ENCODE assay signal across 13 cellular contexts in genomic region chr5:96065577-96066385, GRCh38.
DNase-seq lines count a peak whose midpoint lies in the region; ATAC-seq and TF ChIP-seq lines count a peak whose summit lies in the region.
"Had no signal": no experiment of that assay in that cellular context is flagged by ENCODE, and none has a peak within 500 bp of the region (broad histone marks: within the 10 kb centered on the region; RNA-seq: fewer than 3 reads in every experiment).

No MANE protein-coding gene starts in this region.

- CTCF ChIA-PET in MCF 10A (lab: Yijun Ruan, JAX) = interaction anchor here (0.6 to 1.4 kb wide), 7 partner anchors 10 to 596 kb away, joined by 3 to 4 read pairs (median 3); no protein-coding TSS in a partner anchor

- no TSS peak for BruUV-seq in MCF 10A (replicated peaks; lab: Mats Ljungman, UMichigan)

- TF ChIP-seq POLR2A in breast epithelium (IDR thresholded peaks at IDR 0.05) = no peak
- TF ChIP-seq POLR2A in esophagus squamous epithelium (IDR thresholded peaks at IDR 0.05) = no peak
- no peak for TF ChIP-seq POLR2A in transverse colon (IDR thresholded peaks at IDR 0.05)
- TF ChIP-seq POLR2A in prostate gland (IDR thresholded peaks at IDR 0.05) = no peak

- DNase-seq in MCF 10A (ENCODE audit: unreplicated experiment) (no peak), breast epithelium (ENCODE audit: low spot score in 2 of 2) (no peak), esophagus squamous epithelium (lab: John Stamatoyannopoulos, UW) (no peak), transverse colon (no peak), glutamatergic neuron (no peak), prostate gland (ENCODE audit: low spot score) (no peak)
- DNase-seq: adrenal gland; NCI-H1105; stimulated activated naive CD4-positive, alpha-beta T cell treated with Interleukin-2 at 50 U/mL for 16 hours had no signal

- TF ChIP-seq CTCF in MCF 10A (IDR thresholded peaks at IDR 0.05; ENCODE audit: unreplicated experiment) (no peak), breast epithelium (IDR thresholded peaks at IDR 0.05) (no peak), esophagus squamous epithelium (IDR thresholded peaks at IDR 0.05) (no peak), transverse colon (IDR thresholded peaks at IDR 0.05) (no peak), glutamatergic neuron (IDR thresholded peaks at IDR 0.05; ENCODE audit: partially characterized antibody, unreplicated experiment) (no peak), prostate gland (IDR thresholded peaks at IDR 0.05) (no peak)

- TF ChIP-seq EP300 in transverse colon (IDR thresholded peaks at IDR 0.05; ENCODE audit: low read depth) = no peak

- H3K4me1 Mint-ChIP-seq in MCF 10A (ENCODE audit: insufficient read depth, unreplicated experiment) (peaks cover 29% of the 10 kb centered on the region), glutamatergic neuron (ENCODE audit: low read depth, unreplicated experiment) (peaks cover 5% of the 10 kb centered on the region)
- peaks cover 31% of the 10 kb centered on the region for H3K4me1 Mint-ChIP-seq in T-helper 1 cell treated with Interleukin-12 subunit alpha and Interleukin-12 subunit beta and Interleukin-4 antibody, amounts not matched to agents 30 μg/mL and 1 μg/mL, for 36 hours (ENCODE audit: low read depth)

- H3K9me3 ChIP-seq in breast epithelium (no peaks in the 10 kb centered on the region), esophagus squamous epithelium (no peaks in the 10 kb centered on the region), transverse colon (no peaks in the 10 kb centered on the region), prostate gland (no peaks in the 10 kb centered on the region)
- H3K9me3 ChIP-seq: adrenal gland had no signal

- no peaks in the 10 kb centered on the region for H3K27me3 ChIP-seq in breast epithelium
- no peaks in the 10 kb centered on the region for H3K27me3 ChIP-seq in esophagus squamous epithelium
- H3K27me3 ChIP-seq in transverse colon = no peaks in the 10 kb centered on the region
- H3K27me3 ChIP-seq in prostate gland (replicated peaks; ENCODE audit: insufficient read depth) = no peaks in the 10 kb centered on the region
- H3K27me3 ChIP-seq: adrenal gland had no signal

- H3K4me3 Mint-ChIP-seq in MCF 10A (ENCODE audit: unreplicated experiment) = no peak overlapping the region
- H3K4me3 Mint-ChIP-seq in T-helper 1 cell treated with Interleukin-12 subunit alpha and Interleukin-12 subunit beta and Interleukin-4 antibody, amounts not matched to agents 30 μg/mL and 1 μg/mL, for 36 hours = no peak overlapping the region
- H3K4me3 Mint-ChIP-seq in glutamatergic neuron (ENCODE audit: unreplicated experiment) = no peak overlapping the region

- H3K27ac ChIP-seq in breast epithelium (no peak overlapping the region), esophagus squamous epithelium (peak overlapping the region; percentile 31 to 66 (median 54)), transverse colon (peak overlapping the region in 3 of 4 donors; percentile 25 to 56 (median 49)), prostate gland (peak overlapping the region in 1 of 2 donors; percentile 6)
- H3K27ac ChIP-seq: adrenal gland, C4-2B, RWPE1 had no signal

- H3K27ac Mint-ChIP-seq in MCF 10A (ENCODE audit: low read depth, unreplicated experiment) = peak overlapping the region; percentile 18
- H3K27ac Mint-ChIP-seq in T-helper 1 cell treated with Interleukin-12 subunit alpha and Interleukin-12 subunit beta and Interleukin-4 antibody, amounts not matched to agents 30 μg/mL and 1 μg/mL, for 36 hours = peak overlapping the region; percentile 73
- no peak overlapping the region for H3K27ac Mint-ChIP-seq in glutamatergic neuron (ENCODE audit: unreplicated experiment)

- in situ Hi-C loops in transverse colon (cut with MboI; ENCODE audit: low pct_ligation_motif_present in 1 of 4, low pct_unique_long_range_greater_than_20kb in 1 of 4, low sequenced_read_pairs in 3 of 4) = no loop called here

- intact Hi-C loops in MCF 10A (cut with micrococcal nuclease) = loop anchor here (5.0 kb wide), 1 partner anchor 143 kb away; no protein-coding TSS in a partner anchor
- intact Hi-C loops in breast epithelium (cut with DNase I; ENCODE audit: low total_unique reads) = no loop called here
- intact Hi-C loops in esophagus squamous epithelium (cut with DNase I) = no loop called here
- intact Hi-C loops in transverse colon (cut with DNase I; ENCODE audit: low total_unique reads) = no loop called here
- intact Hi-C loops in prostate gland (cut with DNase I) = no loop called here

- H3K9me3 Mint-ChIP-seq in MCF 10A (ENCODE audit: unreplicated experiment) (no peaks in the 10 kb centered on the region), glutamatergic neuron (ENCODE audit: unreplicated experiment) (no peaks in the 10 kb centered on the region)
- H3K9me3 Mint-ChIP-seq in T-helper 1 cell treated with Interleukin-12 subunit alpha and Interleukin-12 subunit beta and Interleukin-4 antibody, amounts not matched to agents 30 μg/mL and 1 μg/mL, for 36 hours = peaks cover 4% of the 10 kb centered on the region

- H3K4me1 ChIP-seq in breast epithelium (peaks cover 0 to 7% of the 10 kb centered on the region in 2 donors), esophagus squamous epithelium (peaks cover 8 to 42% (median 17%) of the 10 kb centered on the region in 3 donors), transverse colon (peaks cover 0 to 27% (median 12%) of the 10 kb centered on the region in 4 donors), prostate gland (replicated peaks) (no peaks in the 10 kb centered on the region)
- H3K4me1 ChIP-seq: adrenal gland had no signal

- ATAC-seq in HG02981 (IDR thresholded peaks at IDR 0.05; ENCODE audit: unreplicated experiment) = no peak

- no peaks in the 10 kb centered on the region for H3K36me3 ChIP-seq in breast epithelium
- no peaks in the 10 kb centered on the region for H3K36me3 ChIP-seq in esophagus squamous epithelium
- no peaks in the 10 kb centered on the region for H3K36me3 ChIP-seq in transverse colon
- no peaks in the 10 kb centered on the region for H3K36me3 ChIP-seq in prostate gland
- H3K36me3 ChIP-seq: adrenal gland had no signal

- H3K36me3 Mint-ChIP-seq in MCF 10A (ENCODE audit: insufficient read depth, unreplicated experiment) = no peaks in the 10 kb centered on the region
- peaks cover 2% of the 10 kb centered on the region for H3K36me3 Mint-ChIP-seq in T-helper 1 cell treated with Interleukin-12 subunit alpha and Interleukin-12 subunit beta and Interleukin-4 antibody, amounts not matched to agents 30 μg/mL and 1 μg/mL, for 36 hours (ENCODE audit: low read depth)
- H3K36me3 Mint-ChIP-seq in glutamatergic neuron (ENCODE audit: unreplicated experiment) = no peaks in the 10 kb centered on the region

- H3K27me3 Mint-ChIP-seq in MCF 10A (ENCODE audit: insufficient read depth, unreplicated experiment) (no peaks in the 10 kb centered on the region), glutamatergic neuron (ENCODE audit: unreplicated experiment) (peaks cover 2% of the 10 kb centered on the region)
- H3K27me3 Mint-ChIP-seq in T-helper 1 cell treated with Interleukin-12 subunit alpha and Interleukin-12 subunit beta and Interleukin-4 antibody, amounts not matched to agents 30 μg/mL and 1 μg/mL, for 36 hours (ENCODE audit: low read depth) = no peaks in the 10 kb centered on the region

- POLR2A ChIA-PET in MCF 10A (lab: Yijun Ruan, JAX) = interaction anchor here (0.6 to 2.7 kb wide), 5 partner anchors 10 to 105 kb away, joined by 3 to 14 read pairs (median 8); no protein-coding TSS in a partner anchor

- H3K4me3 ChIP-seq in breast epithelium = no peak overlapping the region
- no peak overlapping the region for H3K4me3 ChIP-seq in esophagus squamous epithelium
- H3K4me3 ChIP-seq in transverse colon = no peak overlapping the region
- H3K4me3 ChIP-seq in prostate gland = no peak overlapping the region
- H3K4me3 ChIP-seq: adrenal gland had no signal

Comparison
In these comparisons a context has a peak if more than half of its experiments do, and no peak if none do; other contexts are left out.
1. H3K27ac ChIP-seq: peak in esophagus squamous epithelium (4 of 4) and transverse colon (3 of 4); none in breast epithelium (0 of 2).